9 cellular contexts compared by ENCODE assay signal in the genomic region with DNA sequence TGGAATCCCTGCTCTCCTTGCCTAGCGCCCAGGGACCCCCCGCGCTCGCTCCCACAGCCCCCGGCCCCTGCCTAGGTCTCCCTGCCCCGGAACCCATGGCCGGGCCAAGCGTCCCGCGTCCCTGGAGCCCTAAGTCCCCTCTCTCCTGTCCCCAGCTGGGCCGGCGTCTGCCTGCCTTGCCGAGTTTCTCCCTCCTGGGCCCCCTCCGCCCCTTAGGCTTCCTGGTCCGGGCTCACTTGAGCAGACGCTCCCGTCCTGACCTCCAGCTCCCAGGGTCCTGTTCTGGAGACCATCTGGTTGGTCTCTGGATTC. TPM values are rescaled to one million over a fixed set of nuclear protein-coding genes. Genes with fewer than 3 reads are reported as not detected.
DNase-seq lines count a peak whose midpoint lies in the region; ATAC-seq and TF ChIP-seq lines count a peak whose summit lies in the region.
"Had no signal": no experiment of that assay in that cellular context is flagged by ENCODE, and none has a peak within 500 bp of the region (broad histone marks: within the 10 kb centered on the region; RNA-seq: fewer than 3 reads in every experiment).

No MANE protein-coding gene starts in this region.

- H3K4me3 Mint-ChIP-seq in CD14-positive monocyte: peak overlapping the region; percentile 89 to 92

- H3K9me3 ChIP-seq in adrenal gland (replicated peaks in 1 of 3): no peaks in the 10 kb centered on the region
- H3K9me3 ChIP-seq in upper lobe of right lung: no peaks in the 10 kb centered on the region

- H3K36me3 ChIP-seq in adrenal gland (replicated peaks in 1 of 2): no peaks in the 10 kb centered on the region
- no peaks in the 10 kb centered on the region for H3K36me3 ChIP-seq in upper lobe of right lung

- ATAC-seq in HG03097 (IDR thresholded peaks at IDR 0.05; ENCODE audit: low FRiP score, unreplicated experiment) (peak; percentile 6), upper lobe of right lung (peak; percentile 1), HG03565 (IDR thresholded peaks at IDR 0.05; ENCODE audit: unreplicated experiment) (no peak)

- WGBS in adrenal gland, 4 donors: 0 to 3% (median 1%) methylated on average over 7 to 17 of the region's 17 CpGs
- WGBS in lower leg skin, 2 donors: 0 to 1% methylated on average over 8 to 17 of the region's 17 CpGs

- peak overlapping the region; percentile 39 to 94 (median 83) for H3K27ac ChIP-seq in adrenal gland
- peak overlapping the region; percentile 83 for H3K27ac ChIP-seq in upper lobe of right lung

- H3K4me1 ChIP-seq in adrenal gland (replicated peaks in 1 of 2): peaks cover 32 to 44% of the 10 kb centered on the region in 2 donors
- H3K4me1 ChIP-seq in upper lobe of right lung: peaks cover 27% of the 10 kb centered on the region

- intact Hi-C loops in CD14-positive monocyte (cut with micrococcal nuclease) (loop anchor here in 1 of 2 donors (10.0 kb wide), 1 partner anchor 362 kb away; no protein-coding TSS in a partner anchor), adrenal gland (cut with DNase I) (no loop called here), lower leg skin (cut with DNase I; ENCODE audit: low total_unique reads) (no loop called here), upper lobe of right lung (cut with DNase I) (no loop called here)

- TF ChIP-seq POLR2A in adrenal gland (IDR thresholded peaks at IDR 0.05) (no peak), lower leg skin (IDR thresholded peaks at IDR 0.05) (no peak)

- peaks cover 16 to 22% of the 10 kb centered on the region in 2 donors for H3K36me3 Mint-ChIP-seq in CD14-positive monocyte

- DNase-seq in CD14-positive monocyte (ENCODE audit: low spot score) (peak; percentile 43), adrenal gland (no peak), lower leg skin (ENCODE audit: low spot score in 2 of 2) (no peak), upper lobe of right lung (peak; percentile 76), hepatic stellate cell (ENCODE audit: low spot score) (no peak)
- DNase-seq in stimulated activated CD4-positive, alpha-beta T cell treated with anti-CD3 and anti-CD28 coated beads, Interleukin-15, amount 100 ng/mL, for 24 hours: no peak

- H3K9me3 Mint-ChIP-seq in CD14-positive monocyte: peaks cover 0 to 3% (median 0%) of the 10 kb centered on the region in 7 donors

- TF ChIP-seq CTCF in CD14-positive monocyte (IDR thresholded peaks at IDR 0.05): no peak
- no peak for TF ChIP-seq CTCF in adrenal gland (IDR thresholded peaks at IDR 0.05)
- no peak for TF ChIP-seq CTCF in lower leg skin (IDR thresholded peaks at IDR 0.05)
- no peak for TF ChIP-seq CTCF in upper lobe of right lung (IDR thresholded peaks at IDR 0.05)

- H3K27me3 Mint-ChIP-seq in CD14-positive monocyte (ENCODE audit: low read depth in 3 of 3): peaks cover 0 to 4% (median 0%) of the 10 kb centered on the region in 3 donors

- no peaks in the 10 kb centered on the region for H3K27me3 ChIP-seq in adrenal gland
- no peaks in the 10 kb centered on the region for H3K27me3 ChIP-seq in upper lobe of right lung

- H3K4me3 ChIP-seq in adrenal gland (peak overlapping the region; percentile 60 to 100 (median 84)), lower leg skin (ENCODE audit: low read depth, poor library complexity, severe bottlenecking) (peak overlapping the region; percentile 64), upper lobe of right lung (peak overlapping the region; percentile 95)

- peak overlapping the region; percentile 24 to 88 (median 69) for H3K27ac Mint-ChIP-seq in CD14-positive monocyte

- peaks cover 70% of the 10 kb centered on the region for H3K4me1 Mint-ChIP-seq in CD14-positive monocyte

RNA-seq across cellular contexts. Expression of a gene that starts 0.6 kb away (rescaled TPM):
- polyA plus RNA-seq in CD14-positive monocyte: 10 to 100 TPM; 28.6 to 34.5 TPM
- 100 to 1,000 TPM in 4 of 8 donors, 10 to 100 TPM in 4; 51.5 to 193 (median 99.4) TPM for total RNA-seq in adrenal gland
- polyA plus RNA-seq in adrenal gland: 100 to 1,000 TPM in 1 of 3 donors, 10 to 100 TPM in 2; 57.6 to 127 (median 93.6) TPM
- 10 to 100 TPM; 28.4 to 40.4 (median 32.5) TPM for total RNA-seq in lower leg skin
- 71.4 TPM for total RNA-seq in upper lobe of right lung

RNA-seq across cellular contexts. Expression of a gene that starts 7.8 kb away (rescaled TPM):
- polyA plus RNA-seq in CD14-positive monocyte (100 to 1,000 TPM; 105 to 131 TPM), adrenal gland (1 to 10 TPM in 2 of 3 donors, not detected in 1; 1.6 to 2.2 TPM)
- total RNA-seq in adrenal gland (1 to 10 TPM in 7 of 8 donors, under 1 TPM in 1; 0.81 to 5.5 (median 2.6) TPM), lower leg skin (1 to 10 TPM in 2 of 4 donors, under 1 TPM in 1, not detected in 1; 0.19 to 3.4 (median 2.2) TPM), upper lobe of right lung (22.3 TPM)

RNA-seq across cellular contexts. Expression of a gene that starts 38.1 kb away (rescaled TPM):
- polyA plus RNA-seq in CD14-positive monocyte (not detected), adrenal gland (under 1 TPM; 0.40 to 0.60 (median 0.56) TPM)
- total RNA-seq in adrenal gland (1 to 10 TPM in 1 of 8 donors, under 1 TPM in 3, not detected in 4; 0.08 to 1.6 (median 0.65) TPM), lower leg skin (under 1 TPM in 2 of 4 donors, not detected in 2; 0.20 to 0.39 TPM), upper lobe of right lung (not detected)
- total RNA-seq: pulmonary artery endothelial cell had no signal

RNA-seq across cellular contexts. Expression of a gene that starts 50.5 kb away (rescaled TPM):
- 10 to 100 TPM; 38.7 to 41.3 TPM for polyA plus RNA-seq in CD14-positive monocyte
- 10 to 100 TPM in 4 of 8 donors, 1 to 10 TPM in 4; 4.4 to 16.3 (median 10.3) TPM for total RNA-seq in adrenal gland
- 1 to 10 TPM; 1.6 to 7.3 (median 5.8) TPM for polyA plus RNA-seq in adrenal gland
- 100 to 1,000 TPM in 1 of 4 donors, 10 to 100 TPM in 3; 74.3 to 105 (median 84.2) TPM for total RNA-seq in lower leg skin
- 18.6 TPM for total RNA-seq in upper lobe of right lung

Comparison
In these comparisons a context has a peak if more than half of its experiments do, and no peak if none do; other contexts are left out.
1. DNase-seq: peak in CD14-positive monocyte (single experiment) and upper lobe of right lung (single experiment); none in adrenal gland (0 of 7), lower leg skin (0 of 2), hepatic stellate cell (single experiment) and stimulated activated CD4-positive, alpha-beta T cell treated with anti-CD3 and anti-CD28 coated beads, Interleukin-15, amount 100 ng/mL, for 24 hours (single experiment).
2. Peak in every context shown above with its lines, with median percentiles within 50 percentile points of each other: H3K4me3 ChIP-seq.